ENCODE assay signal across 1 cellular context in the genomic region with DNA sequence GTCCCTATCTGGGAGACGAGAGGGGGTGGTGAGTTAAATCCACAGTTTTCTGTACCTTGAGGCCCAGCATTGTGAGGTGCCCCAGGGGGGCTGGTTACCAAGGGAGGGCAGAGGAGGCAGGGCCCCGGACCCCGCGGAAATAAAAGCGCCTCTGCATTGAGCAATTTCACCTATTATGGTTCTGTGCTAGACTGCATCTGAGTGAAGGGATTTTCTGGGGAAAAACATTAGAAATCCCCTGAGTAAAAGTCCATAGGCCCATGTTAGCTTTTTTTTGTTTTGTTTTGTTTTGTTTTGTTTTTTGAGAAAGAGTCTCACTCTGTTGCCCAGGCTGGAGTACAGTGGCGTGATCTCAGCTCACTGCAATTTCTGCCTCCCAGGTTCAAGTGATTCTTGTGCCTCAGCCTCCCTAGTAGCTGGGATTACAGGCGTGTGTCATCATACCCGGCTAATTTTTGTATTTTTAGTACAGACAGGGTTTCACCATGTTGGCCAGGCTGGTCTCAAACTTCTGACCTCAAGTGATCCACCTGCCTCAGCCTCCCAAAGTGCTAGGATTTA.
TF ChIP-seq lines count a peak whose summit lies in the region.

No MANE protein-coding gene starts in this region.

TF ChIP-seq in HEK293, 187 proteins besides CTCF, POLR2A, EP300 and RAD21:
- TF ChIP-seq ZNF121 (tag by site-specific recombination; IDR thresholded peaks at IDR 0.05) (peak; percentile 56; the same call in 1 of the 2 replicates), ZNF548 (tag by site-specific recombination; IDR thresholded peaks at IDR 0.05) (0 out of 2 replicates have a peak, but pooled peaks have one; percentile 34)
